Comparison of ENCODE assay signal across 8 cellular contexts in the genomic region with DNA sequence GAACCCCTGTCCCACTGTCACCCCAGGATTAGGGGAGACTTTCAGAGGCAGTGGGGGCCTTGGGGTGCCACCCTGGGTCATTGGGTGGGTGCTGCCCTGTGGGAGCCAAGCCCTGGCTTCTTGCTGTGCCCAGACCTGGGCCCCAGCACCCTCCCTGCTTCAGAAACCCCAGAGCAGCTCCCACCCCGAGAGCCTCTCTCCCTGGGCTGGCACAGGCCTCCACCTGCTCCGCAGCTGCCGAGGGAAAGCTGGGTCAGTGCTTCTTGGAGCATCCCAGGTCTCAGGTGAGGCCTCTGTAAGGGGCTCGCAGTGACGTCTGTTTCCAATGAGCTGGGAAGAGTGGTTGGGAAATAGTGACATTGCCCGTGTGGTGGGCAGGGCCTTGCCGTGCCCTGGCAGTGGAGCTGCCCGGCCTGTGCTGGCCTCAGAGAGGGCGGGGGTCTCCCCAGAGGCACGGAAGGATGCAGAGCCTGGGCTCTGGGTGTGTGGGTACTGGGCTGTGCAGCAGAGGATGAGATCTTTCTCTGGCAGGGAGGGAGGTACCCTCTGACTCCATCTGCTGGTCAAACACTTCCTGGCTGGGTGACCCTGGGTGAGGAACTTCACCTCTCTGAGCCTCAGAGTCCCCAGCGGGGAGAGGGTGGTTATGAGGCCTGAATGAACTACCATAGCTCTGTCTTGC. TPM values are rescaled to one million over a fixed set of nuclear protein-coding genes. Genes with fewer than 3 reads are reported as not detected.
DNase-seq lines count a peak whose midpoint lies in the region; TF ChIP-seq lines count a peak whose summit lies in the region.

No MANE protein-coding gene starts in this region.

- no peaks in the 10 kb centered on the region for H3K9me3 Mint-ChIP-seq in activated T-helper 1 cell treated with anti-CD3 and anti-CD28 coated beads, Interleukin-12 subunit alpha, Interleukin-12 subunit beta, Interleukin-2, Interleukin-4 antibody, amounts not matched to agents 30 ng/mL and 10 ng/mL and 1 ng/mL, durations not matched to agents 14 hours and 24 hours and 36 hours

- peaks cover 11% of the 10 kb centered on the region for H3K4me1 Mint-ChIP-seq in activated T-helper 1 cell treated with anti-CD3 and anti-CD28 coated beads, Interleukin-12 subunit alpha, Interleukin-12 subunit beta, Interleukin-2, Interleukin-4 antibody, amounts not matched to agents 30 ng/mL and 10 ng/mL and 1 ng/mL, durations not matched to agents 14 hours and 24 hours and 36 hours (ENCODE audit: low read depth)

- peaks cover 18% of the 10 kb centered on the region for H3K36me3 Mint-ChIP-seq in activated T-helper 1 cell treated with anti-CD3 and anti-CD28 coated beads, Interleukin-12 subunit alpha, Interleukin-12 subunit beta, Interleukin-2, Interleukin-4 antibody, amounts not matched to agents 30 ng/mL and 10 ng/mL and 1 ng/mL, durations not matched to agents 14 hours and 24 hours and 36 hours (ENCODE audit: low read depth)

- H3K27me3 Mint-ChIP-seq in activated T-helper 1 cell treated with anti-CD3 and anti-CD28 coated beads, Interleukin-12 subunit alpha, Interleukin-12 subunit beta, Interleukin-2, Interleukin-4 antibody, amounts not matched to agents 30 ng/mL and 10 ng/mL and 1 ng/mL, durations not matched to agents 14 hours and 24 hours and 36 hours (ENCODE audit: insufficient read depth) = no peaks in the 10 kb centered on the region

- no peak overlapping the region for H3K4me3 Mint-ChIP-seq in activated T-helper 1 cell treated with anti-CD3 and anti-CD28 coated beads, Interleukin-12 subunit alpha, Interleukin-12 subunit beta, Interleukin-2, Interleukin-4 antibody, amounts not matched to agents 30 ng/mL and 10 ng/mL and 1 ng/mL, durations not matched to agents 14 hours and 24 hours and 36 hours

- DNase-seq in stimulated activated CD4-positive, alpha-beta T cell treated with anti-CD3 and anti-CD28 coated beads, Interleukin-15, amount 100 ng/mL, for 24 hours = peak; percentile 17
- no peak for DNase-seq in stimulated activated CD4-positive, alpha-beta T cell treated with anti-CD3 and anti-CD28 coated beads, Interleukin-2, amount 100 ng/mL, for 24 hours
- DNase-seq in iPS-NIHi11 (ENCODE audit: low spot score) (peak; percentile 69), NCI-H1436 (lab: John Stamatoyannopoulos, UW) (no peak), NCI-H2107 (lab: John Stamatoyannopoulos, UW) (no peak)
- DNase-seq in stimulated activated naive CD4-positive, alpha-beta T cell treated with Interleukin-2 at 50 U/mL for 16 hours (lab: John Stamatoyannopoulos, UW) = no peak
- no peak for DNase-seq in activated T-helper 1 cell treated with anti-CD3 and anti-CD28 coated beads, Interleukin-12 subunit alpha, Interleukin-12 subunit beta, Interleukin-2, Interleukin-4 antibody, amounts not matched to agents 30 ng/mL and 10 ng/mL and 1 ng/mL, durations not matched to agents 14 hours and 24 hours and 36 hours (ENCODE audit: low spot score)

- peak; percentile 47 for TF ChIP-seq CTCF in WI38 (IDR thresholded peaks at IDR 0.05; ENCODE audit: low read depth, low read length)

- no peak overlapping the region for H3K4me3 ChIP-seq in WI38 (ENCODE audit: low read depth, low read length)

- H3K27ac Mint-ChIP-seq in activated T-helper 1 cell treated with anti-CD3 and anti-CD28 coated beads, Interleukin-12 subunit alpha, Interleukin-12 subunit beta, Interleukin-2, Interleukin-4 antibody, amounts not matched to agents 30 ng/mL and 10 ng/mL and 1 ng/mL, durations not matched to agents 14 hours and 24 hours and 36 hours = no peak overlapping the region

- intact Hi-C loops in activated T-helper 1 cell treated with anti-CD3 and anti-CD28 coated beads, Interleukin-12 subunit alpha, Interleukin-12 subunit beta, Interleukin-2, Interleukin-4 antibody, amounts not matched to agents 30 ng/mL and 10 ng/mL and 1 ng/mL, durations not matched to agents 14 hours and 24 hours and 36 hours (cut with micrococcal nuclease) = loop anchor here (5.0 kb wide), 1 partner anchor 33 kb away; no protein-coding TSS in a partner anchor

RNA-seq across cellular contexts. Expression of a gene that starts 23.0 kb away (rescaled TPM):
- total RNA-seq in activated T-helper 1 cell treated with anti-CD3 and anti-CD28 coated beads, Interleukin-12 subunit alpha, Interleukin-12 subunit beta, Interleukin-2, Interleukin-4 antibody, amounts not matched to agents 30 ng/mL and 10 ng/mL and 1 ng/mL, durations not matched to agents 14 hours and 24 hours and 36 hours = 0.61 TPM in 1 of 2 replicates, not detected in the other

RNA-seq across cellular contexts. Expression of a gene that starts 23.1 kb away (rescaled TPM):
- total RNA-seq in activated T-helper 1 cell treated with anti-CD3 and anti-CD28 coated beads, Interleukin-12 subunit alpha, Interleukin-12 subunit beta, Interleukin-2, Interleukin-4 antibody, amounts not matched to agents 30 ng/mL and 10 ng/mL and 1 ng/mL, durations not matched to agents 14 hours and 24 hours and 36 hours = 102 and 120 TPM in 2 replicates

RNA-seq across cellular contexts. Expression of a gene that starts 24.3 kb away (rescaled TPM):
- 27.3 and 31.1 TPM in 2 replicates for total RNA-seq in activated T-helper 1 cell treated with anti-CD3 and anti-CD28 coated beads, Interleukin-12 subunit alpha, Interleukin-12 subunit beta, Interleukin-2, Interleukin-4 antibody, amounts not matched to agents 30 ng/mL and 10 ng/mL and 1 ng/mL, durations not matched to agents 14 hours and 24 hours and 36 hours

RNA-seq across cellular contexts. Expression of a gene that starts 53.9 kb away (rescaled TPM):
- not detected in 2 replicates for total RNA-seq in activated T-helper 1 cell treated with anti-CD3 and anti-CD28 coated beads, Interleukin-12 subunit alpha, Interleukin-12 subunit beta, Interleukin-2, Interleukin-4 antibody, amounts not matched to agents 30 ng/mL and 10 ng/mL and 1 ng/mL, durations not matched to agents 14 hours and 24 hours and 36 hours

Comparison
In these comparisons a context has a peak if more than half of its experiments do, and no peak if none do; other contexts are left out.
1. DNase-seq: peak in stimulated activated CD4-positive, alpha-beta T cell treated with anti-CD3 and anti-CD28 coated beads, Interleukin-15, amount 100 ng/mL, for 24 hours (single experiment) and iPS-NIHi11 (single experiment); none in stimulated activated CD4-positive, alpha-beta T cell treated with anti-CD3 and anti-CD28 coated beads, Interleukin-2, amount 100 ng/mL, for 24 hours (0 of 2), stimulated activated naive CD4-positive, alpha-beta T cell treated with Interleukin-2 at 50 U/mL for 16 hours (single experiment), NCI-H1436 (single experiment), activated T-helper 1 cell treated with anti-CD3 and anti-CD28 coated beads, Interleukin-12 subunit alpha, Interleukin-12 subunit beta, Interleukin-2, Interleukin-4 antibody, amounts not matched to agents 30 ng/mL and 10 ng/mL and 1 ng/mL, durations not matched to agents 14 hours and 24 hours and 36 hours (single experiment) and NCI-H2107 (single experiment).